ENCODE assay signal across 1 cellular context in the genomic region with DNA sequence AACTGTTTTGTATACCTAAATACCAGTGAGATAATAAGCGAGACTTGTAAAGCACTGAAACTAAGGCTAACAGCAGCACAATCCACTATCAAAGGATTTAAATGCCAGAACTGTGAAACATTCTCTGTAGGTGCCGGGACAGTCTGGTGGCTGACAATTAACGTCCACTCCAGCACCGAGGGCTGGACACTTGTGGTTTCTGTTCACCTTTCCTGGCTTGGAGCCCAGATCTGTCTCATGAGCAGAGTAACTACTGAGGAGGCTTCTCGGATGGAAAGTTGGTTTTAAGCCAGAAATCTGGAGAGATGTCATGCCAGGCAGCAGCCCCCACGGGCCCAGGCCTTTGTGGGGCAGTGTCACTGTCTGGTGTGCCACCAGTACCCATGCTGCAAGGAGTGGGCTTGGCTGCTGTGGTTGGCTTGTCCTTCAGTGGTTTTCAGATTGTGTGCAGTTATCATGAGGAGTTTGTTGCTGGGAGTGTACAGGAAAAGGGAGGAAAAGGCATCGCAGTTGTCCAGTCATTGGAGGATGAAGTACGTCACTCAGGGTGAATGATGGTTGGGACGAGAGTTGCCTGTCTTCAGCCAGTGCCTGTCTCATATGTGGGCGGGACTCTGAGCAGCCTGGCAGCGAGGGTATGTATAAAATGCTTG.
TF ChIP-seq lines count a peak whose summit lies in the region.

No MANE protein-coding gene starts in this region.

TF ChIP-seq in K562, 482 proteins besides CTCF, POLR2A, EP300 and RAD21 (continued from another document):
- TF ChIP-seq, protein P1, sequence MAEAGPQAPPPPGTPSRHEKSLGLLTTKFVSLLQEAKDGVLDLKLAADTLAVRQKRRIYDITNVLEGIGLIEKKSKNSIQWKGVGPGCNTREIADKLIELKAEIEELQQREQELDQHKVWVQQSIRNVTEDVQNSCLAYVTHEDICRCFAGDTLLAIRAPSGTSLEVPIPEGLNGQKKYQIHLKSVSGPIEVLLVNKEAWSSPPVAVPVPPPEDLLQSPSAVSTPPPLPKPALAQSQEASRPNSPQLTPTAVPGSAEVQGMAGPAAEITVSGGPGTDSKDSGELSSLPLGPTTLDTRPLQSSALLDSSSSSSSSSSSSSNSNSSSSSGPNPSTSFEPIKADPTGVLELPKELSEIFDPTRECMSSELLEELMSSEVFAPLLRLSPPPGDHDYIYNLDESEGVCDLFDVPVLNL (CRISPR knock-in tag; IDR thresholded peaks at IDR 0.05; ENCODE audit: low read depth), result no peak
- TF ChIP-seq TAL1 (IDR thresholded peaks at IDR 0.05) (no peak), TCF3 (CRISPR knock-in tag; IDR thresholded peaks at IDR 0.05) (no peak), PKNOX1 (IDR thresholded peaks at IDR 0.05) (peak; percentile 63), HDGF (IDR thresholded peaks at IDR 0.05) (no peak), CHD1 (IDR thresholded peaks at IDR 0.05; ENCODE audit: low read length) (no peak), TRIM28 (IDR thresholded peaks at IDR 0.05) (no peak), FIP1L1 (IDR thresholded peaks at IDR 0.05; ENCODE audit: low read depth, low read length, poor library complexity, severe bottlenecking) (no peak), ZBTB17 (CRISPR knock-in tag; IDR thresholded peaks at IDR 0.05) (no peak), SUPT5H (IDR thresholded peaks at IDR 0.05) (0 out of 2 replicates have a peak, but pooled peaks have one; percentile 18), ATF7 (IDR thresholded peaks at IDR 0.05) (no peak), SFPQ (IDR thresholded peaks at IDR 0.05; ENCODE audit: low read depth, low read length) (no peak), DDX20 (tag; IDR thresholded peaks at IDR 0.05; ENCODE audit: low read depth) (no peak), KDM4B (IDR thresholded peaks at IDR 0.05; ENCODE audit: borderline replicate concordance in 2 of 2, low read depth in 1 of 2) (no peak), GABPB2 (CRISPR knock-in tag; conservative IDR thresholded peaks at IDR 0.05) (no peak)
- TF ChIP-seq, protein P2, sequence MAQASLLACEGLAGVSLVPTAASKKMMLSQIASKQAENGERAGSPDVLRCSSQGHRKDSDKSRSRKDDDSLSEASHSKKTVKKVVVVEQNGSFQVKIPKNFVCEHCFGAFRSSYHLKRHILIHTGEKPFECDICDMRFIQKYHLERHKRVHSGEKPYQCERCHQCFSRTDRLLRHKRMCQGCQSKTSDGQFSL (CRISPR knock-in tag; IDR thresholded peaks at IDR 0.05), result no peak
- TF ChIP-seq, protein P2 (tag; IDR thresholded peaks at IDR 0.05), result peak in 1 of 2 experiments; percentile 8; a peak in 1 of 4 replicates
- TF ChIP-seq, protein P3, sequence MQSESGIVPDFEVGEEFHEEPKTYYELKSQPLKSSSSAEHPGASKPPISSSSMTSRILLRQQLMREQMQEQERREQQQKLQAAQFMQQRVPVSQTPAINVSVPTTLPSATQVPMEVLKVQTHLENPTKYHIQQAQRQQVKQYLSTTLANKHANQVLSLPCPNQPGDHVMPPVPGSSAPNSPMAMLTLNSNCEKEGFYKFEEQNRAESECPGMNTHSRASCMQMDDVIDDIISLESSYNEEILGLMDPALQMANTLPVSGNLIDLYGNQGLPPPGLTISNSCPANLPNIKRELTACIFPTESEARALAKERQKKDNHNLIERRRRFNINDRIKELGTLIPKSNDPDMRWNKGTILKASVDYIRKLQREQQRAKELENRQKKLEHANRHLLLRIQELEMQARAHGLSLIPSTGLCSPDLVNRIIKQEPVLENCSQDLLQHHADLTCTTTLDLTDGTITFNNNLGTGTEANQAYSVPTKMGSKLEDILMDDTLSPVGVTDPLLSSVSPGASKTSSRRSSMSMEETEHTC (IDR thresholded peaks at IDR 0.05), result no peak
- TF ChIP-seq, protein P4, sequence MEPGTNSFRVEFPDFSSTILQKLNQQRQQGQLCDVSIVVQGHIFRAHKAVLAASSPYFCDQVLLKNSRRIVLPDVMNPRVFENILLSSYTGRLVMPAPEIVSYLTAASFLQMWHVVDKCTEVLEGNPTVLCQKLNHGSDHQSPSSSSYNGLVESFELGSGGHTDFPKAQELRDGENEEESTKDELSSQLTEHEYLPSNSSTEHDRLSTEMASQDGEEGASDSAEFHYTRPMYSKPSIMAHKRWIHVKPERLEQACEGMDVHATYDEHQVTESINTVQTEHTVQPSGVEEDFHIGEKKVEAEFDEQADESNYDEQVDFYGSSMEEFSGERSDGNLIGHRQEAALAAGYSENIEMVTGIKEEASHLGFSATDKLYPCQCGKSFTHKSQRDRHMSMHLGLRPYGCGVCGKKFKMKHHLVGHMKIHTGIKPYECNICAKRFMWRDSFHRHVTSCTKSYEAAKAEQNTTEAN (CRISPR knock-in tag; IDR thresholded peaks at IDR 0.05), result no peak
